Comparison of ENCODE assay signal across 8 cellular contexts in the genomic region with DNA sequence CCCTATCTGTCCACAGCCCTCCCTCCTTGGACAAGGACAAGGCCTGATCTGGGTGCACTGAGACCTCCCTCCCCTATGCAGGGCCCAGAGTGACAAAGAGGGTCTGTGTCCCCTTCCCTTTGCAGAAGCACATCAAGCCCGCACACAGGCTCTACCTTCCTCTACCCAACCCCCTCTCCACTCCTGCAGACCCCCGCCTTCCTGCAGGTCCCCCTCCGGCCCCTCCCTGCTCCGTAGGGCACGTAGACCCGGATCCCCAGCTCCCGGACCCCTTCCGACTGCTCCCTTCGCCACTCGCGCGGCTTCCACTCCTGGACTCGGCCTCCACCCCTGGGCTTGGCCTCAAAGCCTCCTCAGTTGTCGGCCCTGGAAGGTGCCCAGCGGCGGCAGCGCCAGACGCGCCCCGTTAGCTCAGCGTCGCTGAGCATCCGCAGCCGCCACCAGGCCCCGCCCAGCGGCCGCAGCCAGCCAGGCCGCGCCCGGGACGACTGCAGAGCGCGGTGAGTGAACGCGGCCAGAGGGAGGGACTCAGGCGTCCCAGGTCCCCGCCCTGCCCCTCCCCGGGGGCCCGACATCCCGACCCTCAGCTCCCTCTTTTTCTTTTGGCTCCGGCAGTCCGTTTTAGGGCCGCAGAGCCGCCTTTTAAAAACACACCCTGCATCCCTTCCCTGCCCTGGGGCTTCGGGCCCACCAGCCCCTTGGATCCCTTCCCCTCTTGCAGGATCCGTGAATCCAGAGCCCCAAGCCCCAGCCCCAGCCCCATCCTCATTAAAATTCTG. TPM values are rescaled to one million over a fixed set of nuclear protein-coding genes. Genes with fewer than 3 reads are reported as not detected.
DNase-seq lines count a peak whose midpoint lies in the region; ATAC-seq and TF ChIP-seq lines count a peak whose summit lies in the region.

No MANE protein-coding gene starts in this region.

- peaks cover 5% of the 10 kb centered on the region for H3K36me3 Mint-ChIP-seq in T-helper 1 cell treated with Interleukin-12 subunit alpha and Interleukin-12 subunit beta and Interleukin-4 antibody, amounts not matched to agents 30 μg/mL and 1 μg/mL, for 36 hours (ENCODE audit: low read depth)

- ATAC-seq in GM19023 (IDR thresholded peaks at IDR 0.05; ENCODE audit: unreplicated experiment) = no peak

- H3K27ac Mint-ChIP-seq in T-helper 1 cell treated with Interleukin-12 subunit alpha and Interleukin-12 subunit beta and Interleukin-4 antibody, amounts not matched to agents 30 μg/mL and 1 μg/mL, for 36 hours = peak overlapping the region; percentile 98

- peak; percentile 33 for DNase-seq in SIG-M5 treated with dmso at 0.1 percent for 504 hours (lab: John Stamatoyannopoulos, UW; ENCODE audit: unreplicated experiment)
- no peak for DNase-seq in SIG-M5 (lab: John Stamatoyannopoulos, UW)
- DNase-seq in astrocyte of the spinal cord (ENCODE audit: low read depth, low spot score) = peak; percentile 72
- peak; percentile 65 to 79 for DNase-seq in hippocampal formation (lab: John Stamatoyannopoulos, UW)
- DNase-seq in posterior vena cava (ENCODE audit: low spot score) = peak; percentile 96
- no peak for DNase-seq in NCI-H1417 (lab: John Stamatoyannopoulos, UW)

- H3K4me3 Mint-ChIP-seq in T-helper 1 cell treated with Interleukin-12 subunit alpha and Interleukin-12 subunit beta and Interleukin-4 antibody, amounts not matched to agents 30 μg/mL and 1 μg/mL, for 36 hours = peak overlapping the region; percentile 86

- H3K4me3 ChIP-seq in astrocyte of the spinal cord (ENCODE audit: low read depth, low read length) = peak overlapping the region; percentile 43

- TF ChIP-seq CTCF in astrocyte of the spinal cord (IDR thresholded peaks at IDR 0.05; ENCODE audit: low read depth, low read length) = no peak

- H3K4me1 Mint-ChIP-seq in T-helper 1 cell treated with Interleukin-12 subunit alpha and Interleukin-12 subunit beta and Interleukin-4 antibody, amounts not matched to agents 30 μg/mL and 1 μg/mL, for 36 hours (ENCODE audit: low read depth) = peaks cover 31% of the 10 kb centered on the region

- intact Hi-C loops in posterior vena cava (cut with DNase I) = no loop called here

- in situ Hi-C loops in astrocyte of the spinal cord (cut with HindIII; ENCODE audit: low sequenced_read_pairs) = no loop called here

- no peaks in the 10 kb centered on the region for H3K27me3 Mint-ChIP-seq in T-helper 1 cell treated with Interleukin-12 subunit alpha and Interleukin-12 subunit beta and Interleukin-4 antibody, amounts not matched to agents 30 μg/mL and 1 μg/mL, for 36 hours (ENCODE audit: low read depth)

- H3K9me3 Mint-ChIP-seq in T-helper 1 cell treated with Interleukin-12 subunit alpha and Interleukin-12 subunit beta and Interleukin-4 antibody, amounts not matched to agents 30 μg/mL and 1 μg/mL, for 36 hours = no peaks in the 10 kb centered on the region

RNA-seq across cellular contexts. Expression of a gene that starts 1.6 kb away (rescaled TPM):
- total RNA-seq in posterior vena cava = 100 to 1,000 TPM; 360 to 372 TPM

RNA-seq across cellular contexts. Expression of a gene that starts 15.9 kb away (rescaled TPM):
- total RNA-seq in posterior vena cava = under 1 TPM in 1 of 2 donors, not detected in 1; 0.48 TPM

RNA-seq across cellular contexts. Expression of a gene that starts 42.0 kb away (rescaled TPM):
- 1 to 10 TPM; 1.8 to 2.0 TPM for total RNA-seq in posterior vena cava

RNA-seq across cellular contexts. Expression of a gene that starts 43.0 kb away (rescaled TPM):
- not detected for total RNA-seq in posterior vena cava

Comparison
In these comparisons a context has a peak if more than half of its experiments do, and no peak if none do; other contexts are left out.
1. DNase-seq: peak in SIG-M5 treated with dmso at 0.1 percent for 504 hours (single experiment), astrocyte of the spinal cord (single experiment), hippocampal formation (2 of 2) and posterior vena cava (single experiment); none in SIG-M5 (single experiment) and NCI-H1417 (0 of 3).